ENCODE assay signal across 7 cellular contexts in the genomic region with DNA sequence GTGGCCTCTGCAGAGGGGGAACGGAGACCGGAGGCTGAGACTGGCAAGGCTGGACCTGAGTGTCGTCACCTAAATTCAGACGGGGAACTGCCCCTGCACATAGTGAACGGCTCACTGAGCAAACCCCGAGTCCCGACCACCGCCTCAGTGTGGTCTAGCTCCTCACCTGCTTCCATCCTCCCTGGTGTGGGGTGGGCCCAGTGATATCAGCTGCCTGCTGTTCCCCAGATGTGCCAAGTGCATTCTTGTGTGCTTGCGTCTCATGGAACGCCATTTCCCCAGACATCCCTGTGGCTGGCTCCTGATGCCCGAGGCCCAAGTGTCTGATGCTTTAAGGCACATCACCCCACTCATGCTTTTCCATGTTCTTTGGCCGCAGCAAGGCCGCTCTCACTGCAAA.
DNase-seq lines count a peak whose midpoint lies in the region; ATAC-seq and TF ChIP-seq lines count a peak whose summit lies in the region.
"Not testable (repeated sequence)": the region's sequence is repeated elsewhere in the genome, so short reads cannot be mapped to it uniquely, and the experiment has no call there.

No MANE protein-coding gene starts in this region.

- WGBS in heart left ventricle, 4 donors, result 94 to 97% (median 95%) methylated on average over 5 to 6 of the region's 13 CpGs; no CpG with 5 or more reads in 1 of the 4 donors
- 79 to 100% (median 100%) methylated on average over 2 to 6 of the region's 13 CpGs; no CpG with 5 or more reads in 1 of the 5 donors for WGBS in spleen, 5 donors

- H3K27ac ChIP-seq in breast epithelium, heart left ventricle, left lung, spleen: not testable (repeated sequence)

- H3K4me1 ChIP-seq in breast epithelium, heart left ventricle, left lung: not testable (repeated sequence)
- peaks cover 4 to 12% (median 7%) of the 10 kb centered on the region in 6 donors for H3K4me1 ChIP-seq in spleen

- H3K27me3 Mint-ChIP-seq in activated CD8-positive, alpha-beta memory T cell treated with anti-CD3 and anti-CD28 coated beads, Interleukin-2, amount 10 ng/mL, durations not matched to agents 7 days and 5 days; osteocyte (ENCODE audit: unreplicated experiment); type B pancreatic cell: not testable (repeated sequence)

- not testable (repeated sequence) for H3K27me3 ChIP-seq in breast epithelium; heart left ventricle; left lung; spleen (replicated peaks in 1 of 7)

- not testable (repeated sequence) for H3K4me3 Mint-ChIP-seq in activated CD8-positive, alpha-beta memory T cell treated with anti-CD3 and anti-CD28 coated beads, Interleukin-2, amount 10 ng/mL, durations not matched to agents 7 days and 5 days; osteocyte (ENCODE audit: unreplicated experiment); type B pancreatic cell

- DNase-seq in activated CD8-positive, alpha-beta memory T cell treated with anti-CD3 and anti-CD28 coated beads, Interleukin-2, amount 10 ng/mL, durations not matched to agents 7 days and 5 days, result peak; percentile 34
- DNase-seq in breast epithelium (ENCODE audit: low spot score in 2 of 2) (peak; percentile 6 to 15), heart left ventricle (peak in 3 of 5 donors; percentile 1 to 15 (median 10)), left lung (peak; percentile 14 to 17), osteocyte (ENCODE audit: extremely low spot score, unreplicated experiment) (peak; percentile 48), spleen (peak; percentile 58), type B pancreatic cell (ENCODE audit: extremely low spot score, unreplicated experiment) (peak; percentile 56)

- not testable (repeated sequence) for H3K36me3 ChIP-seq in breast epithelium, left lung
- H3K36me3 ChIP-seq in heart left ventricle, result peaks cover 0 to 10% (median 5%) of the 10 kb centered on the region in 9 donors
- peaks cover 0 to 23% (median 8%) of the 10 kb centered on the region in 6 donors for H3K36me3 ChIP-seq in spleen

- H3K36me3 Mint-ChIP-seq in activated CD8-positive, alpha-beta memory T cell treated with anti-CD3 and anti-CD28 coated beads, Interleukin-2, amount 10 ng/mL, durations not matched to agents 7 days and 5 days; osteocyte (ENCODE audit: unreplicated experiment); type B pancreatic cell: not testable (repeated sequence)

- H3K4me1 Mint-ChIP-seq in activated CD8-positive, alpha-beta memory T cell treated with anti-CD3 and anti-CD28 coated beads, Interleukin-2, amount 10 ng/mL, durations not matched to agents 7 days and 5 days; osteocyte (ENCODE audit: unreplicated experiment); type B pancreatic cell (ENCODE audit: unreplicated experiment): not testable (repeated sequence)

- H3K4me3 ChIP-seq in breast epithelium, heart left ventricle, left lung, spleen: not testable (repeated sequence)

- not testable (repeated sequence) for ATAC-seq in activated CD8-positive, alpha-beta memory T cell treated with anti-CD3 and anti-CD28 coated beads, Interleukin-2, amount 10 ng/mL, durations not matched to agents 7 days and 5 days; heart left ventricle; left lung

- H3K27ac Mint-ChIP-seq in activated CD8-positive, alpha-beta memory T cell treated with anti-CD3 and anti-CD28 coated beads, Interleukin-2, amount 10 ng/mL, durations not matched to agents 7 days and 5 days; osteocyte (ENCODE audit: unreplicated experiment); type B pancreatic cell: not testable (repeated sequence)

- not testable (repeated sequence) for TF ChIP-seq POLR2A in breast epithelium (IDR thresholded peaks at IDR 0.05); heart left ventricle (IDR thresholded peaks at IDR 0.05); spleen (IDR thresholded peaks at IDR 0.05)

- CTCF ChIA-PET in activated CD8-positive, alpha-beta memory T cell treated with anti-CD3 and anti-CD28 coated beads, Interleukin-2, amount 10 ng/mL, durations not matched to agents 7 days and 5 days (lab: Charles Lee), result not testable (repeated sequence)

- TF ChIP-seq CTCF in breast epithelium (IDR thresholded peaks at IDR 0.05); heart left ventricle (IDR thresholded peaks at IDR 0.05); left lung (IDR thresholded peaks at IDR 0.05); osteocyte (IDR thresholded peaks at IDR 0.05); spleen (IDR thresholded peaks at IDR 0.05 in 8 of 11, conservative IDR thresholded peaks at IDR 0.05 in 3 of 11); type B pancreatic cell (conservative IDR thresholded peaks at IDR 0.05): not testable (repeated sequence)

- not testable (repeated sequence) for H3K9me3 ChIP-seq in breast epithelium, heart left ventricle, left lung, spleen

- H3K9me3 Mint-ChIP-seq in activated CD8-positive, alpha-beta memory T cell treated with anti-CD3 and anti-CD28 coated beads, Interleukin-2, amount 10 ng/mL, durations not matched to agents 7 days and 5 days (ENCODE audit: low read depth); osteocyte (ENCODE audit: unreplicated experiment); type B pancreatic cell: not testable (repeated sequence)

- intact Hi-C loops in breast epithelium (cut with DNase I; ENCODE audit: low total_unique reads); heart left ventricle (cut with DNase I); left lung (cut with DNase I); spleen (cut with DNase I; ENCODE audit: low total_unique reads): not testable (repeated sequence)
